31 cellular contexts compared by ENCODE assay signal in genomic region chr4:52554606-52555355, GRCh38.
DNase-seq lines count a peak whose midpoint lies in the region; ATAC-seq and TF ChIP-seq lines count a peak whose summit lies in the region.
"Had no signal": no experiment of that assay in that cellular context is flagged by ENCODE, and none has a peak within 500 bp of the region (broad histone marks: within the 10 kb centered on the region; RNA-seq: fewer than 3 reads in every experiment).

No MANE protein-coding gene starts in this region.

- H3K9me2 ChIP-seq in GM23338 (ENCODE audit: insufficient read depth) (peaks cover 19% of the 10 kb centered on the region; the same call in 1 of the 2 replicates), SK-N-SH (no peaks in the 10 kb centered on the region)

- DNase-seq in GM23338 (ENCODE audit: low spot score) (no peak), SK-N-SH (no peak), endothelial cell (ENCODE audit: low spot score) (no peak), retina (peak; percentile 25), SK-N-DZ (ENCODE audit: low spot score) (no peak), NCI-H146 (lab: John Stamatoyannopoulos, UW) (no peak)
- DNase-seq in stimulated activated CD4-positive, alpha-beta T cell treated with anti-CD3 and anti-CD28 coated beads, Interleukin-12 subunit alpha, Interleukin-12 subunit beta, amount 100 ng/mL, for 4 hours, result no peak
- DNase-seq: ACHN; activated CD4-positive, alpha-beta T cell treated with anti-CD3 and anti-CD28 coated beads, Interleukin-2, amount 10 ng/mL, durations not matched to agents 7 days and 5 days; activated CD8-positive, alpha-beta memory T cell treated with anti-CD3 and anti-CD28 coated beads, Interleukin-2, amount 10 ng/mL, durations not matched to agents 7 days and 5 days; activated T-cell treated with anti-CD3 and anti-CD28 coated beads, Interleukin-2, amount 50 U/mL, for 48 hours; adrenal gland; BE2C; colonic mucosa; effector memory CD8-positive, alpha-beta T cell; foreskin melanocyte; GDM1; hippocampal formation; immature natural killer cell; KBM-7; NCI-H1417; NCI-H446; psoas muscle; T-helper 2 cell had no signal

- CTCF ChIA-PET in SK-N-SH (lab: Yijun Ruan, JAX), result interaction anchor here (3.8 kb wide), 1 partner anchor 9 kb away, joined by 21 read pairs; no protein-coding TSS in a partner anchor

- TF ChIP-seq EP300 in SK-N-SH (IDR thresholded peaks at IDR 0.05; ENCODE audit: borderline replicate concordance in 1 of 2, low read depth in 1 of 2, low read length in 1 of 2), result no peak

- no peaks in the 10 kb centered on the region for H3K36me3 Mint-ChIP-seq in GM23338 (ENCODE audit: low read depth)
- H3K36me3 Mint-ChIP-seq in endothelial cell (ENCODE audit: low read depth, unreplicated experiment), result peaks cover 4% of the 10 kb centered on the region
- H3K36me3 Mint-ChIP-seq: activated CD8-positive, alpha-beta memory T cell treated with anti-CD3 and anti-CD28 coated beads, Interleukin-2, amount 10 ng/mL, durations not matched to agents 7 days and 5 days; immature natural killer cell; memory B cell had no signal

- H3K4me2 ChIP-seq in GM23338, result peak overlapping the region; percentile 64
- peak overlapping the region; percentile 16; the same call in 1 of the 2 replicates for H3K4me2 ChIP-seq in SK-N-SH

- H3K4me3 ChIP-seq in GM23338 (0 out of 2 replicates have a peak overlapping the region, but pooled peaks have one; percentile 7), SK-N-SH (ENCODE audit: low read depth in 2 of 2, low read length in 1 of 2) (peak overlapping the region in 1 of 2 experiments; percentile 32; a peak in 1 of 4 replicates)
- H3K4me3 ChIP-seq: adrenal gland, cardiac muscle cell, colonic mucosa, psoas muscle, SK-N-MC, thoracic aorta had no signal

- H3K4me1 Mint-ChIP-seq in GM23338, result peaks cover 29% of the 10 kb centered on the region
- H3K4me1 Mint-ChIP-seq in endothelial cell (ENCODE audit: unreplicated experiment), result peaks cover 10% of the 10 kb centered on the region
- H3K4me1 Mint-ChIP-seq: activated CD4-positive, alpha-beta T cell treated with anti-CD3 and anti-CD28 coated beads, Interleukin-2, amount 10 ng/mL, durations not matched to agents 7 days and 5 days; activated CD8-positive, alpha-beta memory T cell treated with anti-CD3 and anti-CD28 coated beads, Interleukin-2, amount 10 ng/mL, durations not matched to agents 7 days and 5 days; immature natural killer cell; memory B cell had no signal

- H3K4me3 Mint-ChIP-seq in GM23338 (no peak overlapping the region), endothelial cell (ENCODE audit: unreplicated experiment) (no peak overlapping the region)
- H3K4me3 Mint-ChIP-seq: activated CD4-positive, alpha-beta T cell treated with anti-CD3 and anti-CD28 coated beads, Interleukin-2, amount 10 ng/mL, durations not matched to agents 7 days and 5 days; activated CD8-positive, alpha-beta memory T cell treated with anti-CD3 and anti-CD28 coated beads, Interleukin-2, amount 10 ng/mL, durations not matched to agents 7 days and 5 days; effector memory CD8-positive, alpha-beta T cell; immature natural killer cell; memory B cell; stimulated activated naive CD8-positive, alpha-beta T cell treated with anti-CD3 and anti-CD28 coated beads, Interleukin-15, Interleukin-2, amounts not matched to agents 100 ng/mL and 50 ng/mL, for 24 hours had no signal

- H3K27ac ChIP-seq in GM23338 (ENCODE audit: low read depth), result no peak overlapping the region
- H3K27ac ChIP-seq in SK-N-SH (ENCODE audit: low read depth in 2 of 2, low read length in 1 of 2), result peak overlapping the region in 1 of 2 experiments; percentile 12; a peak in 1 of 4 replicates
- H3K27ac ChIP-seq: adrenal gland, cardiac muscle cell, colonic mucosa, psoas muscle, SK-N-MC, thoracic aorta, VCaP had no signal

- peaks cover 23% of the 10 kb centered on the region for H3K4me1 ChIP-seq in GM23338 (ENCODE audit: insufficient read depth)
- H3K4me1 ChIP-seq in SK-N-SH (ENCODE audit: control insufficient read depth in 1 of 2, insufficient read depth in 2 of 2, low read depth in 1 of 2, low read length in 1 of 2), result peaks cover 0 to 8% of the 10 kb centered on the region in 2 experiments; a peak in 2 of 4 replicates
- H3K4me1 ChIP-seq: BE2C, colonic mucosa had no signal

- H3K27me3 Mint-ChIP-seq in GM23338 (ENCODE audit: insufficient read depth, low read depth, poor library complexity) (peaks cover 3% of the 10 kb centered on the region), endothelial cell (ENCODE audit: unreplicated experiment) (no peaks in the 10 kb centered on the region)

- TF ChIP-seq CTCF in GM23338 (conservative IDR thresholded peaks at IDR 0.05; ENCODE audit: low read depth in 2 of 2), result no peak
- TF ChIP-seq CTCF in SK-N-SH (IDR thresholded peaks at IDR 0.05), result no peak
- no peak for TF ChIP-seq CTCF in endothelial cell (IDR thresholded peaks at IDR 0.05; ENCODE audit: unreplicated experiment)

- no peaks in the 10 kb centered on the region for H3F3A ChIP-seq in GM23338 (replicated peaks; ENCODE audit: low read depth)
- no peaks in the 10 kb centered on the region for H3F3A ChIP-seq in SK-N-SH (replicated peaks; ENCODE audit: insufficient read depth)

- no peaks in the 10 kb centered on the region for H3K9me3 ChIP-seq in SK-N-SH
- H3K9me3 ChIP-seq: adrenal gland, BE2C, colonic mucosa, psoas muscle, thoracic aorta had no signal

- ATAC-seq in GM23338, result no peak
- ATAC-seq: activated CD8-positive, alpha-beta memory T cell treated with anti-CD3 and anti-CD28 coated beads, Interleukin-2, amount 10 ng/mL, durations not matched to agents 7 days and 5 days; effector memory CD8-positive, alpha-beta T cell; esophagus mucosa; psoas muscle had no signal

- no peak overlapping the region for H2AFZ ChIP-seq in GM23338
- H2AFZ ChIP-seq in SK-N-SH (ENCODE audit: low read depth), result no peak overlapping the region

- H3K79me2 ChIP-seq in GM23338 (replicated peaks; ENCODE audit: insufficient read depth) (no peaks in the 10 kb centered on the region), SK-N-SH (ENCODE audit: insufficient read depth) (no peaks in the 10 kb centered on the region)

- H3K36me3 ChIP-seq in GM23338 (ENCODE audit: insufficient read depth) (no peaks in the 10 kb centered on the region), SK-N-SH (replicated peaks in 1 of 2; ENCODE audit: control insufficient read depth in 1 of 2, insufficient read depth in 2 of 2, low read length in 1 of 2) (no peaks in the 10 kb centered on the region)
- H3K36me3 ChIP-seq: adrenal gland, BE2C, cardiac muscle cell, colonic mucosa, thoracic aorta had no signal

- TF ChIP-seq RAD21 in SK-N-SH (IDR thresholded peaks at IDR 0.05; ENCODE audit: low read length), result no peak

- H3K27me3 ChIP-seq in GM23338 (ENCODE audit: insufficient read depth), result no peaks in the 10 kb centered on the region
- H3K27me3 ChIP-seq in SK-N-SH (ENCODE audit: insufficient read depth), result no peaks in the 10 kb centered on the region
- H3K27me3 ChIP-seq: adrenal gland, BE2C, cardiac muscle cell, colonic mucosa had no signal

- no peaks in the 10 kb centered on the region; the same call in 2 of the 3 replicates for H3K9me3 Mint-ChIP-seq in GM23338
- no peaks in the 10 kb centered on the region for H3K9me3 Mint-ChIP-seq in endothelial cell (ENCODE audit: unreplicated experiment)
- H3K9me3 Mint-ChIP-seq: activated CD4-positive, alpha-beta T cell treated with anti-CD3 and anti-CD28 coated beads, Interleukin-2, amount 10 ng/mL, durations not matched to agents 7 days and 5 days; effector memory CD8-positive, alpha-beta T cell; memory B cell; stimulated activated naive CD8-positive, alpha-beta T cell treated with anti-CD3 and anti-CD28 coated beads, Interleukin-15, Interleukin-2, amounts not matched to agents 100 ng/mL and 50 ng/mL, for 24 hours had no signal

- 0 out of 2 replicates have a peak overlapping the region, but pooled peaks have one; percentile 1 for H3K27ac Mint-ChIP-seq in GM23338
- peak overlapping the region; percentile 9 for H3K27ac Mint-ChIP-seq in endothelial cell (ENCODE audit: unreplicated experiment)
- H3K27ac Mint-ChIP-seq: activated CD4-positive, alpha-beta T cell treated with anti-CD3 and anti-CD28 coated beads, Interleukin-2, amount 10 ng/mL, durations not matched to agents 7 days and 5 days; activated CD8-positive, alpha-beta memory T cell treated with anti-CD3 and anti-CD28 coated beads, Interleukin-2, amount 10 ng/mL, durations not matched to agents 7 days and 5 days; effector memory CD8-positive, alpha-beta T cell; immature natural killer cell; memory B cell; stimulated activated naive CD8-positive, alpha-beta T cell treated with anti-CD3 and anti-CD28 coated beads, Interleukin-15, Interleukin-2, amounts not matched to agents 100 ng/mL and 50 ng/mL, for 24 hours had no signal

- H4K20me1 ChIP-seq in GM23338 (replicated peaks; ENCODE audit: insufficient read depth) (no peaks in the 10 kb centered on the region), SK-N-SH (ENCODE audit: insufficient read depth) (no peaks in the 10 kb centered on the region)

- no peak overlapping the region for H3K9ac ChIP-seq in SK-N-SH

- 20% methylated on average over 5 of the region's 5 CpGs for WGBS in SK-N-SH (ENCODE audit: low lambda C conversion rate)

- POLR2A ChIA-PET in SK-N-SH (lab: Yijun Ruan, JAX), result no interaction called here

TF ChIP-seq in GM23338, 12 proteins besides CTCF, POLR2A, EP300 and RAD21 (continues in another document):
- TF ChIP-seq JUNB (IDR thresholded peaks at IDR 0.05; ENCODE audit: unreplicated experiment), result no peak
- TF ChIP-seq ETS1 (IDR thresholded peaks at IDR 0.05), result no peak
- no peak for TF ChIP-seq ZNF331 (CRISPR knock-in tag; IDR thresholded peaks at IDR 0.05; ENCODE audit: low read depth)

TF ChIP-seq in SK-N-SH, 30 proteins besides CTCF, POLR2A, EP300 and RAD21 (continues in another document):
- TF ChIP-seq TAF1 (IDR thresholded peaks at IDR 0.05; ENCODE audit: borderline replicate concordance, low read depth, low read length) (no peak), GABPA (IDR thresholded peaks at IDR 0.05; ENCODE audit: low read depth) (no peak), TCF12 (IDR thresholded peaks at IDR 0.05) (peak; percentile 47; the same call in 1 of the 2 replicates), SIN3A (IDR thresholded peaks at IDR 0.05; ENCODE audit: borderline replicate concordance, low read depth, low read length) (no peak), SMC3 (IDR thresholded peaks at IDR 0.05; ENCODE audit: low read depth, low read length) (no peak), PBX3 (IDR thresholded peaks at IDR 0.05) (peak; percentile 14; the same call in 1 of the 2 replicates), NFIC (IDR thresholded peaks at IDR 0.05; ENCODE audit: borderline replicate concordance) (no peak), FOSL2 (IDR thresholded peaks at IDR 0.05; ENCODE audit: borderline replicate concordance, low read depth) (no peak)
